1 cellular context compared by ENCODE assay signal in genomic region chr12:120978296-120979219, GRCh38.
A peak's percentile ranks its signal among the peaks of the same experiment; 100 is the strongest.
TF ChIP-seq lines count a peak whose summit lies in the region.

Gene HNF1A, plus strand, starts transcription at chr12:120978543. Its CDS starts 226 bp downstream, at chr12:120978769.

TF ChIP-seq in HepG2, 621 proteins besides CTCF, POLR2A, EP300 and RAD21 (continued from another document and continues in another):
- TF ChIP-seq RERE (CRISPR knock-in tag; IDR thresholded peaks at IDR 0.05; ENCODE audit: low read depth) (0 out of 2 replicates have a peak, but pooled peaks have one; percentile 19), ZMAT3 (CRISPR knock-in tag; conservative IDR thresholded peaks at IDR 0.05) (peak; percentile 76), FOXA1 (IDR thresholded peaks at IDR 0.05) (peak; percentile 72; the same call in 1 of the 2 replicates), FOXA1 (CRISPR knock-in tag; IDR thresholded peaks at IDR 0.05) (peak; percentile 92), ZBTB1 (CRISPR knock-in tag; IDR thresholded peaks at IDR 0.05; ENCODE audit: borderline replicate concordance) (peak; percentile 12; the same call in 1 of the 2 replicates), HNRNPH1 (optimal IDR thresholded peaks at IDR 0.05; ENCODE audit: low read depth, low read length) (peak; percentile 82), ZNF549 (CRISPR knock-in tag; IDR thresholded peaks at IDR 0.05) (0 out of 2 replicates have a peak, but pooled peaks have one; percentile 29), ZNF746 (CRISPR knock-in tag; IDR thresholded peaks at IDR 0.05) (peak; percentile 96), REXO4 (CRISPR knock-in tag; IDR thresholded peaks at IDR 0.05; ENCODE audit: borderline replicate concordance) (no peak), KDM2A (CRISPR knock-in tag; IDR thresholded peaks at IDR 0.05; ENCODE audit: borderline replicate concordance, low read depth) (peak; percentile 38; the same call in 1 of the 2 replicates), ZNF12 (CRISPR knock-in tag; IDR thresholded peaks at IDR 0.05) (peak; percentile 52; the same call in 1 of the 2 replicates), ZBTB40 (IDR thresholded peaks at IDR 0.05) (no peak), ZBTB40 (CRISPR knock-in tag; IDR thresholded peaks at IDR 0.05) (no peak; the same call in 1 of the 2 replicates), ZNF121 (CRISPR knock-in tag; IDR thresholded peaks at IDR 0.05) (peak; percentile 38; the same call in 1 of the 2 replicates), POGK (CRISPR knock-in tag; conservative IDR thresholded peaks at IDR 0.05) (peak; percentile 63), DMAP1 (CRISPR knock-in tag; IDR thresholded peaks at IDR 0.05) (peak; percentile 96), ZNF607 (CRISPR knock-in tag; IDR thresholded peaks at IDR 0.05; ENCODE audit: borderline replicate concordance) (peak; percentile 64), ZNF556 (CRISPR knock-in tag; IDR thresholded peaks at IDR 0.05; ENCODE audit: borderline replicate concordance) (peak; percentile 91), NR1H2 (CRISPR knock-in tag; IDR thresholded peaks at IDR 0.05; ENCODE audit: borderline replicate concordance, low read depth) (no peak), KDM5A (IDR thresholded peaks at IDR 0.05; ENCODE audit: borderline replicate concordance, low read length) (peak; percentile 46; the same call in 1 of the 2 replicates), ZBTB49 (CRISPR knock-in tag; IDR thresholded peaks at IDR 0.05; ENCODE audit: borderline replicate concordance) (no peak), ZNF691 (CRISPR knock-in tag; IDR thresholded peaks at IDR 0.05; ENCODE audit: borderline replicate concordance, low read depth) (peak; percentile 67; the same call in 1 of the 2 replicates), HINFP (CRISPR knock-in tag; IDR thresholded peaks at IDR 0.05; ENCODE audit: low read depth) (peak; percentile 62; the same call in 1 of the 2 replicates), ZBTB7B (CRISPR knock-in tag; IDR thresholded peaks at IDR 0.05) (peak; percentile 79; the same call in 1 of the 2 replicates), HNRNPLL (IDR thresholded peaks at IDR 0.05; ENCODE audit: low read depth, low read length, poor library complexity, severe bottlenecking) (no peak), GABPA (IDR thresholded peaks at IDR 0.05; ENCODE audit: low read depth, low read length) (no peak), GABPA (CRISPR knock-in tag; IDR thresholded peaks at IDR 0.05; ENCODE audit: low read depth) (0 out of 2 replicates have a peak, but pooled peaks have one; percentile 50), PPARG (CRISPR knock-in tag; conservative IDR thresholded peaks at IDR 0.05) (peak; percentile 71; the same call in 1 of the 2 replicates), IRX3 (CRISPR knock-in tag; IDR thresholded peaks at IDR 0.05; ENCODE audit: borderline replicate concordance, low read depth) (no peak; the same call in 1 of the 2 replicates), ZBTB37 (CRISPR knock-in tag; IDR thresholded peaks at IDR 0.05) (0 out of 2 replicates have a peak, but pooled peaks have one; percentile 28)
